29 cellular contexts compared by ENCODE assay signal in genomic region chr7:134313543-134313942, GRCh38.
"Had no signal": no experiment of that assay in that cellular context is flagged by ENCODE, and none has a peak within 500 bp of the region (broad histone marks: within the 10 kb centered on the region; RNA-seq: fewer than 3 reads in every experiment).

No MANE protein-coding gene starts in this region.

- H3K4me1 ChIP-seq: foreskin keratinocyte, uterus had no signal

- H3K4me3 Mint-ChIP-seq: immature natural killer cell; memory B cell; natural killer cell treated with Interleukin-12 subunit alpha and Interleukin-12 subunit beta and Interleukin-15 and Interleukin-18, amount 100 ng/mL, for 72 hours had no signal

- H3K9me3 ChIP-seq: esophagus muscularis mucosa, gastroesophageal sphincter, heart right ventricle, neutrophil, pancreas, right lobe of liver, stomach, thyroid gland, upper lobe of left lung, uterus had no signal

- H3K36me3 ChIP-seq: neutrophil, pancreas, right lobe of liver, thyroid gland, upper lobe of left lung, uterus had no signal

- H3K9me3 Mint-ChIP-seq: immature natural killer cell; memory B cell; natural killer cell treated with Interleukin-12 subunit alpha and Interleukin-12 subunit beta and Interleukin-15 and Interleukin-18, amount 100 ng/mL, for 72 hours; neural crest cell had no signal

- H3K4me3 ChIP-seq: coronary artery, esophagus muscularis mucosa, gastroesophageal sphincter, heart right ventricle, lung, pancreas, right lobe of liver, smooth muscle cell, stomach, thyroid gland, upper lobe of left lung, uterus had no signal

- H3K27me3 Mint-ChIP-seq: memory B cell; natural killer cell treated with Interleukin-12 subunit alpha and Interleukin-12 subunit beta and Interleukin-15 and Interleukin-18, amount 100 ng/mL, for 72 hours had no signal

- H3K36me3 Mint-ChIP-seq: natural killer cell treated with Interleukin-12 subunit alpha and Interleukin-12 subunit beta and Interleukin-15 and Interleukin-18, amount 100 ng/mL, for 72 hours had no signal

- H3K27ac Mint-ChIP-seq: immature natural killer cell, memory B cell had no signal

- H3K27me3 ChIP-seq: esophagus muscularis mucosa, foreskin keratinocyte, gastroesophageal sphincter, heart right ventricle, pancreas, right lobe of liver, stomach, thyroid gland, upper lobe of left lung, uterus had no signal

- H3K27ac ChIP-seq: coronary artery, esophagus muscularis mucosa, foreskin keratinocyte, gastroesophageal sphincter, heart right ventricle, neutrophil, pancreas, right lobe of liver, stomach, thyroid gland, upper lobe of left lung, uterus had no signal

- DNase-seq: dermis blood vessel endothelial cell; effector memory CD4-positive, alpha-beta T cell; foreskin keratinocyte; heart right ventricle; hypothalamus; immature natural killer cell; islet precursor cell; kidney glomerular epithelial cell; pancreas; right lobe of liver; stimulated activated CD4-positive, alpha-beta T cell treated with anti-CD3 and anti-CD28 coated beads, Interleukin-12 subunit alpha, Interleukin-12 subunit beta, amount 100 ng/mL, for 4 hours; stimulated activated CD4-positive, alpha-beta T cell treated with anti-CD3 and anti-CD28 coated beads, Interleukin-1b, Interleukin-23, amount 100 ng/mL, for 48 hours; stimulated activated CD4-positive, alpha-beta T cell treated with anti-CD3 and anti-CD28 coated beads, Interleukin-4, amount 100 ng/mL, for 1 hour; stimulated activated CD8-positive, alpha-beta memory T cell treated with anti-CD3 and anti-CD28 coated beads, Interleukin-4, amount 100 ng/mL, for 48 hours; stimulated activated naive CD4-positive, alpha-beta T cell; stomach; thyroid gland; upper lobe of left lung; uterus had no signal

- ATAC-seq: foreskin keratinocyte; gastroesophageal sphincter; heart right ventricle; left lobe of liver; natural killer cell treated with Interleukin-12 subunit alpha and Interleukin-12 subunit beta and Interleukin-15 and Interleukin-18, amount 100 ng/mL, for 72 hours; pancreas; right lobe of liver had no signal
